In the genomic region with DNA sequence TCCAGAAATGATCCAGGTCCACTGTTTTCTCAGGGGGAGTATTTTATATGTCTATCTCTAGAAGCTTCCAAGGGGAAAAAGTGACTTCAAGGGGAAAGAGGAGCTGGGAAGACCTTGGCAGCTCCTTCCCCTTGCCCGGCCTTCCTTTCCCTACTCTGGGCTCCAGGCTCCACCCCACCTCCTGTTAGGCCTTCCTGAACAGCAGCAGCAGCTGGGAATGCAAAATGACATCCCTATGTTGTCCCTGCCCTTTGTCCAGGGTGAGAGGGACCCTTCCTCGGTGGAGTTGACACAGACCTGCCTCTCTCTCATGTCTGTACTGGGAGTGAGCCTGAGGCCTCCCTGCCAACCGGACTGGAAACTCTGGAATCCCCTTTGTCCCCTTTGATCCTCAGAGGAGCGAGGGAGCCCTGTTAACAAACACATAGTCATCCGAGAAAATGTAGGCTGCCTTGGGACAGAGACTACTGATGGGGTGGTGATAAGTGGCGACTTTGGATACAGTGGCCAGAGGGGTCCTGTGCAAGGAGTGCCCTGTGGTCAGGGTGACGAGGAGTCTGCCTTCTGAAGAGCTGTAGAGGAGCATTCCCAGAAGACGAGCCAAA, we compare ENCODE assay signal across 9 cellular contexts. TPM values are rescaled to one million over a fixed set of nuclear protein-coding genes. Genes with fewer than 3 reads are reported as not detected.
DNase-seq lines count a peak whose midpoint lies in the region; ATAC-seq, FAIRE-seq and TF ChIP-seq lines count a peak whose summit lies in the region.
"Had no signal": no experiment of that assay in that cellular context is flagged by ENCODE, and none has a peak within 500 bp of the region (broad histone marks: within the 10 kb centered on the region; RNA-seq: fewer than 3 reads in every experiment).

No MANE protein-coding gene starts in this region.

- TF ChIP-seq CTCF in Panc1 (IDR thresholded peaks at IDR 0.05) (no peak), fibroblast of lung (conservative IDR thresholded peaks at IDR 0.05 in 1 of 2, IDR thresholded peaks at IDR 0.05 in 1 of 2; ENCODE audit: low read depth in 1 of 2, low read length in 2 of 2) (no peak), osteocyte (IDR thresholded peaks at IDR 0.05) (no peak)

- H3K27me3 Mint-ChIP-seq in osteocyte (ENCODE audit: unreplicated experiment), result no peaks in the 10 kb centered on the region

- peaks cover 95% of the 10 kb centered on the region for H3K4me1 Mint-ChIP-seq in osteocyte (ENCODE audit: unreplicated experiment)

- H3K27ac ChIP-seq in BLaER1, result peak overlapping the region; percentile 91
- H3K27ac ChIP-seq in Panc1 (ENCODE audit: low read length), result peak overlapping the region; percentile 100
- peak overlapping the region; percentile 100 for H3K27ac ChIP-seq in fibroblast of lung (ENCODE audit: insufficient read depth, low read length)

- intact Hi-C loops in Panc1 (cut with micrococcal nuclease; ENCODE audit: unreplicated experiment), result no loop called here

- ATAC-seq in Panc1, result no peak
- no peak for ATAC-seq in GM19467 (IDR thresholded peaks at IDR 0.05; ENCODE audit: unreplicated experiment)
- ATAC-seq in esophagus mucosa, result no peak
- no peak for ATAC-seq in GM21619 (IDR thresholded peaks at IDR 0.05; ENCODE audit: unreplicated experiment)

- no peaks in the 10 kb centered on the region for H3K36me3 ChIP-seq in BLaER1
- no peaks in the 10 kb centered on the region for H3K36me3 ChIP-seq in Panc1 (ENCODE audit: control insufficient read depth, insufficient read depth, low read length)
- H3K36me3 ChIP-seq in fibroblast of lung (ENCODE audit: control insufficient read depth, insufficient read depth, low read length), result no peaks in the 10 kb centered on the region

- H3K27me3 ChIP-seq in BLaER1 (no peaks in the 10 kb centered on the region), Panc1 (ENCODE audit: control insufficient read depth, insufficient read depth, low read length) (no peaks in the 10 kb centered on the region), fibroblast of lung (ENCODE audit: control insufficient read depth, insufficient read depth, low read length) (no peaks in the 10 kb centered on the region)

- POLR2A ChIA-PET in Panc1 (lab: Charles Lee), result interaction anchor here (2.2 to 8.5 kb wide), 4 partner anchors 8 to 17 kb away, joined by 17 to 250 read pairs (median 110); a partner anchor contains a TSS

- peak overlapping the region; percentile 92 for H3K4me2 ChIP-seq in BLaER1
- H3K4me2 ChIP-seq in fibroblast of lung (ENCODE audit: extremely low read depth, insufficient read depth, low read length), result peak overlapping the region; percentile 60

- DNase-seq in Panc1 (ENCODE audit: low read depth, low spot score) (no peak), fibroblast of lung (ENCODE audit: low read depth in 2 of 2) (peak; percentile 39 to 67), osteocyte (ENCODE audit: extremely low spot score, unreplicated experiment) (no peak), RCC 7860 (ENCODE audit: low spot score) (no peak)
- DNase-seq: DND-41 had no signal

- BruUV-seq in Panc1 (replicated peaks; lab: Mats Ljungman, UMichigan), result no TSS peak

- peak overlapping the region; percentile 76 for H3K9ac ChIP-seq in BLaER1
- peak overlapping the region; percentile 90 for H3K9ac ChIP-seq in fibroblast of lung (ENCODE audit: insufficient read depth, low read length)

- no peaks in the 10 kb centered on the region for H3K9me3 Mint-ChIP-seq in osteocyte (ENCODE audit: unreplicated experiment)

- H3K27ac Mint-ChIP-seq in osteocyte (ENCODE audit: unreplicated experiment), result no peak overlapping the region

- FAIRE-seq in RCC 7860 (lab: Jason Lieb, UNC), result no peak

- no peaks in the 10 kb centered on the region for H3K9me3 ChIP-seq in BLaER1
- no peaks in the 10 kb centered on the region for H3K9me3 ChIP-seq in Panc1 (ENCODE audit: control insufficient read depth, insufficient read depth, low read depth, low read length)
- no peaks in the 10 kb centered on the region for H3K9me3 ChIP-seq in fibroblast of lung (ENCODE audit: control insufficient read depth, insufficient read depth, low read depth, low read length)

- H4K20me1 ChIP-seq in BLaER1, result no peaks in the 10 kb centered on the region
- H4K20me1 ChIP-seq in fibroblast of lung (ENCODE audit: control insufficient read depth, extremely low read depth, insufficient read depth, low read length), result no peaks in the 10 kb centered on the region

- peaks cover 98% of the 10 kb centered on the region for H3K4me1 ChIP-seq in BLaER1
- peaks cover 96% of the 10 kb centered on the region for H3K4me1 ChIP-seq in Panc1 (ENCODE audit: control insufficient read depth, insufficient read depth, low read length)
- H3K4me1 ChIP-seq in fibroblast of lung (ENCODE audit: control insufficient read depth, extremely low read depth, insufficient read depth, low read length), result peaks cover 70% of the 10 kb centered on the region

- H3K4me3 ChIP-seq in BLaER1 (no peak overlapping the region), Panc1 (ENCODE audit: low read depth in 2 of 2, low read length in 2 of 2) (no peak overlapping the region), fibroblast of lung (replicated peaks in 1 of 4; ENCODE audit: control extremely low read depth in 1 of 4, insufficient read depth in 1 of 4, low read depth in 3 of 4, low read length in 4 of 4) (no peak overlapping the region)

- H3K4me3 Mint-ChIP-seq in osteocyte (ENCODE audit: unreplicated experiment), result peak overlapping the region; percentile 57

- CTCF ChIA-PET in Panc1 (lab: Charles Lee), result interaction anchor here (1.0 to 1.9 kb wide), 3 partner anchors 11 to 18 kb away, joined by 5 to 8 read pairs (median 5); no protein-coding TSS in a partner anchor

- in situ Hi-C loops in Panc1 (cut with HindIII; ENCODE audit: low pct_unique_long_range_greater_than_20kb, low sequenced_read_pairs), result no loop called here

- H3K36me3 Mint-ChIP-seq in osteocyte (ENCODE audit: unreplicated experiment), result no peaks in the 10 kb centered on the region

- H3K79me2 ChIP-seq in fibroblast of lung (ENCODE audit: control insufficient read depth, insufficient read depth, low read length), result peaks cover 43% of the 10 kb centered on the region

- H2AFZ ChIP-seq in fibroblast of lung (ENCODE audit: low read length), result no peak overlapping the region

RNA-seq across cellular contexts. Expression of a gene that starts 9.0 kb away (rescaled TPM):
- total RNA-seq in Panc1 (2021; ENCODE audit: unreplicated experiment), result 13,645 TPM
- polyA plus RNA-seq in Panc1 (2012; ENCODE audit: insufficient read length), result 690 TPM
- total RNA-seq in fibroblast of lung, result 14,068 and 21,991 TPM in 2 replicates
- polyA plus RNA-seq in fibroblast of lung, result 482 and 583 TPM in 2 replicates
- polyA plus RNA-seq in fibroblast of lung (2012), result 274 and 335 TPM in 2 replicates
- polyA minus RNA-seq in fibroblast of lung (ENCODE audit: low replicate concordance), result 1,820 and 2,014 TPM in 2 replicates
- total RNA-seq in osteocyte, result 11,843 and 16,538 TPM in 2 replicates
- total RNA-seq in esophagus mucosa, result 4,086 TPM

RNA-seq across cellular contexts. Expression of a gene that starts 35.1 kb away (rescaled TPM):
- total RNA-seq in Panc1 (2021; ENCODE audit: unreplicated experiment), result 117 TPM
- 172 TPM for polyA plus RNA-seq in Panc1 (2012; ENCODE audit: insufficient read length)
- 73.2 and 84.6 TPM in 2 replicates for total RNA-seq in fibroblast of lung
- polyA plus RNA-seq in fibroblast of lung, result 58.2 and 62.3 TPM in 2 replicates
- polyA plus RNA-seq in fibroblast of lung (2012), result 71.8 and 83.3 TPM in 2 replicates
- polyA minus RNA-seq in fibroblast of lung (ENCODE audit: low replicate concordance), result 160 and 182 TPM in 2 replicates
- 103 and 104 TPM in 2 replicates for total RNA-seq in osteocyte
- 36.7 TPM for total RNA-seq in esophagus mucosa

Comparison
In these comparisons a context has a peak if more than half of its experiments do, and no peak if none do; other contexts are left out.
1. DNase-seq: peak in fibroblast of lung (2 of 2); none in Panc1 (single experiment), osteocyte (single experiment) and RCC 7860 (single experiment).
2. Peak in every context shown above with its lines, with median percentiles within 50 percentile points of each other: H3K27ac ChIP-seq.